Comparison of ENCODE assay signal across 1 cellular context in genomic region chr20:32674362-32674789, GRCh38.
A peak's percentile ranks its signal among the peaks of the same experiment; 100 is the strongest.
TF ChIP-seq lines count a peak whose summit lies in the region.

No MANE protein-coding gene starts in this region.

TF ChIP-seq in HepG2, 621 proteins besides CTCF, POLR2A, EP300 and RAD21 (continued from another document and continues in another):
- TF ChIP-seq ZBED4 (CRISPR knock-in tag; IDR thresholded peaks at IDR 0.05; ENCODE audit: borderline replicate concordance): 0 out of 2 replicates have a peak, but pooled peaks have one; percentile 25
- TF ChIP-seq FOXA1 (IDR thresholded peaks at IDR 0.05): no peak
- TF ChIP-seq FOXA1 (CRISPR knock-in tag; IDR thresholded peaks at IDR 0.05): no peak
- no peak for TF ChIP-seq ZNF883 (CRISPR knock-in tag; IDR thresholded peaks at IDR 0.05; ENCODE audit: not compliant biosample characterization)
- TF ChIP-seq ZNF20 (CRISPR knock-in tag; IDR thresholded peaks at IDR 0.05): no peak
- TF ChIP-seq SNAPC5 (CRISPR knock-in tag; IDR thresholded peaks at IDR 0.05; ENCODE audit: borderline replicate concordance): no peak
- no peak for TF ChIP-seq RELA (CRISPR knock-in tag; IDR thresholded peaks at IDR 0.05)
- no peak for TF ChIP-seq RBFOX2 (IDR thresholded peaks at IDR 0.05; ENCODE audit: low read depth, low read length)
- TF ChIP-seq AHDC1 (CRISPR knock-in tag; IDR thresholded peaks at IDR 0.05; ENCODE audit: borderline replicate concordance): no peak
- TF ChIP-seq ZNF605 (CRISPR knock-in tag; IDR thresholded peaks at IDR 0.05): 0 out of 2 replicates have a peak, but pooled peaks have one; percentile 44
- no peak for TF ChIP-seq ZNF616 (CRISPR knock-in tag; IDR thresholded peaks at IDR 0.05; ENCODE audit: low read depth)
- no peak for TF ChIP-seq ZNF18 (CRISPR knock-in tag; IDR thresholded peaks at IDR 0.05; ENCODE audit: insufficient replicate concordance)
- TF ChIP-seq ZNF572 (CRISPR knock-in tag; IDR thresholded peaks at IDR 0.05): no peak
- no peak for TF ChIP-seq ZNF274 (CRISPR knock-in tag; IDR thresholded peaks at IDR 0.05)
- TF ChIP-seq ZNF276 (CRISPR knock-in tag; IDR thresholded peaks at IDR 0.05; ENCODE audit: low read depth): peak; percentile 65; the same call in 1 of the 2 replicates
- TF ChIP-seq RNF2 (conservative IDR thresholded peaks at IDR 0.05; ENCODE audit: low read depth): no peak
- no peak for TF ChIP-seq ZNF275 (CRISPR knock-in tag; IDR thresholded peaks at IDR 0.05; ENCODE audit: borderline replicate concordance)
- no peak for TF ChIP-seq KDM1A (CRISPR knock-in tag; IDR thresholded peaks at IDR 0.05)
- TF ChIP-seq ATF3 (CRISPR knock-in tag; IDR thresholded peaks at IDR 0.05): no peak
- TF ChIP-seq PITX1 (CRISPR knock-in tag; IDR thresholded peaks at IDR 0.05): no peak
- no peak for TF ChIP-seq ZNF577 (CRISPR knock-in tag; IDR thresholded peaks at IDR 0.05; ENCODE audit: borderline replicate concordance, low read depth)
- no peak for TF ChIP-seq ZNF530 (CRISPR knock-in tag; IDR thresholded peaks at IDR 0.05; ENCODE audit: low read depth)
- TF ChIP-seq MAFG (CRISPR knock-in tag; IDR thresholded peaks at IDR 0.05): no peak
- no peak for TF ChIP-seq ZNF597 (CRISPR knock-in tag; IDR thresholded peaks at IDR 0.05)
- TF ChIP-seq MXD3 (CRISPR knock-in tag; IDR thresholded peaks at IDR 0.05): no peak
- TF ChIP-seq ZNF468 (CRISPR knock-in tag; IDR thresholded peaks at IDR 0.05): no peak
- no peak for TF ChIP-seq ZNF562 (CRISPR knock-in tag; IDR thresholded peaks at IDR 0.05; ENCODE audit: borderline replicate concordance)
- no peak for TF ChIP-seq SNAI1 (CRISPR knock-in tag; IDR thresholded peaks at IDR 0.05; ENCODE audit: borderline replicate concordance)
- no peak for TF ChIP-seq ARNT2 (CRISPR knock-in tag; IDR thresholded peaks at IDR 0.05; ENCODE audit: low read depth)
- no peak for TF ChIP-seq ZFP90 (CRISPR knock-in tag; IDR thresholded peaks at IDR 0.05; ENCODE audit: borderline replicate concordance)
- no peak for TF ChIP-seq SETDB1 (CRISPR knock-in tag; IDR thresholded peaks at IDR 0.05; ENCODE audit: borderline replicate concordance)
- peak; percentile 18; the same call in 1 of the 2 replicates for TF ChIP-seq FOSL2 (CRISPR knock-in tag; IDR thresholded peaks at IDR 0.05)
- TF ChIP-seq KDM4B (CRISPR knock-in tag; IDR thresholded peaks at IDR 0.05): no peak
- no peak for TF ChIP-seq MTA3 (CRISPR knock-in tag; IDR thresholded peaks at IDR 0.05)
- peak; percentile 45; the same call in 1 of the 2 replicates for TF ChIP-seq HBP1 (CRISPR knock-in tag; IDR thresholded peaks at IDR 0.05; ENCODE audit: low read depth)
- no peak for TF ChIP-seq ATF5 (CRISPR knock-in tag; IDR thresholded peaks at IDR 0.05; ENCODE audit: low read depth)
- TF ChIP-seq MYNN (CRISPR knock-in tag; IDR thresholded peaks at IDR 0.05; ENCODE audit: low read depth): no peak
- TF ChIP-seq ZBTB10 (CRISPR knock-in tag; IDR thresholded peaks at IDR 0.05; ENCODE audit: borderline replicate concordance): no peak
- TF ChIP-seq MAF1 (CRISPR knock-in tag; IDR thresholded peaks at IDR 0.05; ENCODE audit: borderline replicate concordance): no peak
- TF ChIP-seq ZNF772 (CRISPR knock-in tag; IDR thresholded peaks at IDR 0.05): no peak
